In the genomic region with DNA sequence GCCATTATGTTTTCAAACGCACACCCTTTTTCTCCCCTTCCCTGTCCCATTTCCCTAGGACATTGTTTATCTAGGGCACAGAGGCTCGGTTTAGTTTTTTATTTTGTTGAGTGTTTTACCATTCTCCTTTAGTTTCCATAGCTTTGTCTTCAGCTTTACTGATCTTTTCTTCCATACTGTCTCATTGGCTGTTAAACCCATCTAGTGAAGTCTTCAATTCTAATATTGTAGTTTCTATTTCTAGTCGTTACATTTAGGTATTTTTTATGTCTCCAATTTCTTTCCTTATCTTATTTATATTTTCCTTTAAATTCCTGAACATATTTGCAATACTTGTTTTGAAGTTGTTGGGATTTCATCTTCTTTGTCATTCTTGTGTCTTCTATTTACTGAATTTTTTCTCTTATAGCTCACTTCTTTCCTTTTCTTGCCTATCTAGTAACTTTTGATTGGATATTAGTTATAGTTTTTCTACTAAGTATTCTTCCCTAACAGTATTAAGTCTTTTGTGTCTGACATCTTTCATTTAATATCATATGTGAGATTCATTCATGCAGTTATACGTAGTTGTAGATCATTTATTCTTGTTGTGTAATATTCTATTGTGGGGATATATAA, we compare ENCODE assay signal across 12 cellular contexts. TPM values are rescaled to one million over a fixed set of nuclear protein-coding genes. Genes with fewer than 3 reads are reported as not detected.
A peak's percentile ranks its signal among the peaks of the same experiment; 100 is the strongest.
DNase-seq lines count a peak whose midpoint lies in the region; ATAC-seq and TF ChIP-seq lines count a peak whose summit lies in the region.
"Had no signal": no experiment of that assay in that cellular context is flagged by ENCODE, and none has a peak within 500 bp of the region (broad histone marks: within the 10 kb centered on the region; RNA-seq: fewer than 3 reads in every experiment).

No MANE protein-coding gene starts in this region.

- TF ChIP-seq CTCF in GM13976 (IDR thresholded peaks at IDR 0.05; ENCODE audit: borderline replicate concordance, control extremely low read depth, extremely low read depth, insufficient read depth, missing control alignments), result no peak

- peaks cover 9% of the 10 kb centered on the region for H3K9me3 Mint-ChIP-seq in activated CD4-positive, alpha-beta T cell treated with anti-CD3 and anti-CD28 coated beads for 36 hours (ENCODE audit: low read depth)
- peaks cover 5% of the 10 kb centered on the region for H3K9me3 Mint-ChIP-seq in activated CD4-positive, alpha-beta memory T cell treated with anti-CD3 and anti-CD28 coated beads for 36 hours

- H3K9ac ChIP-seq in subcutaneous abdominal adipose tissue (ENCODE audit: low read length in 5 of 5), result peak overlapping the region in 2 of 5 donors; percentile 61 to 75

- no peak overlapping the region for H3K4me3 ChIP-seq in subcutaneous abdominal adipose tissue (ENCODE audit: low read depth in 1 of 5, low read length in 5 of 5)

- POLR2A ChIA-PET in activated CD4-positive, alpha-beta T cell treated with anti-CD3 and anti-CD28 coated beads for 36 hours (lab: Charles Lee), result no interaction called here
- POLR2A ChIA-PET in activated CD4-positive, alpha-beta memory T cell treated with anti-CD3 and anti-CD28 coated beads for 36 hours (lab: Charles Lee), result interaction anchor here (1.2 kb wide), 1 partner anchor 30 kb away, joined by 3 read pairs; no protein-coding TSS in a partner anchor

- intact Hi-C loops in activated CD4-positive, alpha-beta T cell treated with anti-CD3 and anti-CD28 coated beads for 36 hours (cut with DNase I, micrococcal nuclease), result no loop called here
- intact Hi-C loops in activated CD4-positive, alpha-beta memory T cell treated with anti-CD3 and anti-CD28 coated beads for 36 hours (cut with micrococcal nuclease), result no loop called here

- no peaks in the 10 kb centered on the region for H3K27me3 Mint-ChIP-seq in activated CD4-positive, alpha-beta T cell treated with anti-CD3 and anti-CD28 coated beads for 36 hours
- no peaks in the 10 kb centered on the region for H3K27me3 Mint-ChIP-seq in activated CD4-positive, alpha-beta memory T cell treated with anti-CD3 and anti-CD28 coated beads for 36 hours

- ATAC-seq in activated CD4-positive, alpha-beta T cell treated with anti-CD3 and anti-CD28 coated beads for 36 hours, result no peak
- ATAC-seq in GM21529 (IDR thresholded peaks at IDR 0.05; ENCODE audit: unreplicated experiment), result no peak

- no peak for TF ChIP-seq POLR2A in erythroblast (IDR thresholded peaks at IDR 0.05; ENCODE audit: low read length)

- peak overlapping the region; percentile 92 for H3K27ac ChIP-seq in subcutaneous abdominal adipose tissue (ENCODE audit: low read depth, low read length)

- H3K9me3 ChIP-seq in subcutaneous abdominal adipose tissue (ENCODE audit: control insufficient read depth in 5 of 5, low read length in 5 of 5), result no peaks in the 10 kb centered on the region

- H3K4me3 Mint-ChIP-seq in activated CD4-positive, alpha-beta T cell treated with anti-CD3 and anti-CD28 coated beads for 36 hours, result no peak overlapping the region
- H3K4me3 Mint-ChIP-seq in activated CD4-positive, alpha-beta memory T cell treated with anti-CD3 and anti-CD28 coated beads for 36 hours, result no peak overlapping the region

- peak overlapping the region; percentile 98 for H3K27ac Mint-ChIP-seq in activated CD4-positive, alpha-beta T cell treated with anti-CD3 and anti-CD28 coated beads for 36 hours
- peak overlapping the region; percentile 93 for H3K27ac Mint-ChIP-seq in activated CD4-positive, alpha-beta memory T cell treated with anti-CD3 and anti-CD28 coated beads for 36 hours

- CTCF ChIA-PET in activated CD4-positive, alpha-beta T cell treated with anti-CD3 and anti-CD28 coated beads for 36 hours (lab: Charles Lee), result interaction anchor here (0.7 to 16.9 kb wide), 6 partner anchors 9 to 188 kb away, joined by 3 to 372 read pairs (median 69); a partner anchor contains a TSS
- CTCF ChIA-PET in activated CD4-positive, alpha-beta memory T cell treated with anti-CD3 and anti-CD28 coated beads for 36 hours (lab: Charles Lee), result interaction anchor here (1.0 to 21.6 kb wide), 4 partner anchors 9 to 118 kb away, joined by 3 to 1168 read pairs (median 12); a partner anchor contains a TSS

- peaks cover 48% of the 10 kb centered on the region for H3K36me3 Mint-ChIP-seq in activated CD4-positive, alpha-beta T cell treated with anti-CD3 and anti-CD28 coated beads for 36 hours (ENCODE audit: low read depth)
- H3K36me3 Mint-ChIP-seq in activated CD4-positive, alpha-beta memory T cell treated with anti-CD3 and anti-CD28 coated beads for 36 hours, result peaks cover 36% of the 10 kb centered on the region

- peaks cover 0 to 15% (median 8%) of the 10 kb centered on the region in 5 donors for H3K36me3 ChIP-seq in subcutaneous abdominal adipose tissue (ENCODE audit: control insufficient read depth in 5 of 5, insufficient read depth in 5 of 5, low read length in 5 of 5)

- peaks cover 57 to 97% (median 95%) of the 10 kb centered on the region in 5 donors for H3K4me1 ChIP-seq in subcutaneous abdominal adipose tissue (ENCODE audit: control insufficient read depth in 5 of 5, insufficient read depth in 5 of 5, low read length in 5 of 5)

- no peaks in the 10 kb centered on the region for H3K27me3 ChIP-seq in subcutaneous abdominal adipose tissue (ENCODE audit: control insufficient read depth in 5 of 5, insufficient read depth in 4 of 5, low read length in 5 of 5)

- H3K4me1 Mint-ChIP-seq in activated CD4-positive, alpha-beta T cell treated with anti-CD3 and anti-CD28 coated beads for 36 hours, result peaks cover 100% of the 10 kb centered on the region
- peaks cover 97% of the 10 kb centered on the region for H3K4me1 Mint-ChIP-seq in activated CD4-positive, alpha-beta memory T cell treated with anti-CD3 and anti-CD28 coated beads for 36 hours (ENCODE audit: low read depth)

- in situ Hi-C loops in GM13976 (cut with MboI; ENCODE audit: low sequenced_read_pairs, unreplicated experiment), result no loop called here

- DNase-seq in activated CD4-positive, alpha-beta T cell treated with anti-CD3 and anti-CD28 coated beads for 36 hours, result no peak
- DNase-seq in activated CD4-positive, alpha-beta T cell treated with anti-CD3 and anti-CD28 coated beads for 48 hours, result no peak
- DNase-seq in activated CD4-positive, alpha-beta memory T cell treated with anti-CD3 and anti-CD28 coated beads for 36 hours, result no peak
- DNase-seq in erythroblast (lab: John Stamatoyannopoulos, UW) (peak; percentile 32 to 44), GM13976 (ENCODE audit: low spot score) (no peak), ecto neural progenitor cell (ENCODE audit: low spot score) (no peak)
- DNase-seq: amniotic stem cell, NCI-H1417, NCI-H510A treated with DMSO at 0.1 percent for 48 hours had no signal

RNA-seq across cellular contexts. Expression of a gene that starts 41.0 kb away (rescaled TPM):
- under 1 TPM in 1 of 2 experiments, not detected in 1; 0.11 TPM for total RNA-seq in activated CD4-positive, alpha-beta T cell treated with anti-CD3 and anti-CD28 coated beads for 36 hours
- total RNA-seq in activated CD4-positive, alpha-beta memory T cell treated with anti-CD3 and anti-CD28 coated beads for 36 hours, result under 1 TPM in 1 of 2 experiments, not detected in 1; 0.12 TPM
- total RNA-seq: kidney epithelial cell had no signal

RNA-seq across cellular contexts. Expression of a gene that starts 42.6 kb away (rescaled TPM):
- 10 to 100 TPM; 37.6 to 43.8 TPM for total RNA-seq in activated CD4-positive, alpha-beta T cell treated with anti-CD3 and anti-CD28 coated beads for 36 hours
- 10 to 100 TPM; 48.9 to 51.8 TPM for total RNA-seq in activated CD4-positive, alpha-beta memory T cell treated with anti-CD3 and anti-CD28 coated beads for 36 hours

Comparison
In these comparisons a context has a peak if more than half of its experiments do, and no peak if none do; other contexts are left out.
1. DNase-seq: peak in erythroblast (2 of 2); none in activated CD4-positive, alpha-beta T cell treated with anti-CD3 and anti-CD28 coated beads for 36 hours (single experiment), activated CD4-positive, alpha-beta T cell treated with anti-CD3 and anti-CD28 coated beads for 48 hours (single experiment), activated CD4-positive, alpha-beta memory T cell treated with anti-CD3 and anti-CD28 coated beads for 36 hours (single experiment), GM13976 (single experiment) and ecto neural progenitor cell (single experiment).